9 cellular contexts compared by ENCODE assay signal in genomic region chr13:39684531-39685137, GRCh38. TPM values are rescaled to one million over a fixed set of nuclear protein-coding genes. Genes with fewer than 3 reads are reported as not detected.
DNase-seq lines count a peak whose midpoint lies in the region; ATAC-seq and TF ChIP-seq lines count a peak whose summit lies in the region.
"Had no signal": no experiment of that assay in that cellular context is flagged by ENCODE, and none has a peak within 500 bp of the region (broad histone marks: within the 10 kb centered on the region; RNA-seq: fewer than 3 reads in every experiment).

No MANE protein-coding gene starts in this region.

- H3K27me3 ChIP-seq in thoracic aorta (replicated peaks; ENCODE audit: insufficient read depth), result no peaks in the 10 kb centered on the region

- H3K4me3 Mint-ChIP-seq in HFFc6 (no peak overlapping the region), T-helper 17 cell (no peak overlapping the region)
- H3K4me3 Mint-ChIP-seq: dendritic cell treated with granulocyte-macrophage colony-stimulating factor and Interleukin-4, amounts not matched to agents 40 ng/mL and 50 ng/mL, for 4 days had no signal

- peak; percentile 55 for TF ChIP-seq CTCF in C4-2B (conservative IDR thresholded peaks at IDR 0.05)
- peak; percentile 80 for TF ChIP-seq CTCF in HFFc6 (IDR thresholded peaks at IDR 0.05)
- peak; percentile 34 for TF ChIP-seq CTCF in thoracic aorta (IDR thresholded peaks at IDR 0.05)

- no peaks in the 10 kb centered on the region for H3K9me3 Mint-ChIP-seq in HFFc6

- H3K27ac Mint-ChIP-seq in HFFc6 (no peak overlapping the region), T-helper 17 cell (no peak overlapping the region)
- H3K27ac Mint-ChIP-seq: dendritic cell treated with granulocyte-macrophage colony-stimulating factor and Interleukin-4, amounts not matched to agents 40 ng/mL and 50 ng/mL, for 4 days had no signal

- no peak for ATAC-seq in thoracic aorta (ENCODE audit: insufficient number of reproducible peaks, low FRiP score, low read depth)
- ATAC-seq in T-helper 17 cell, result no peak
- no peak for ATAC-seq in HG02981 (IDR thresholded peaks at IDR 0.05; ENCODE audit: unreplicated experiment)

- H3K4me1 Mint-ChIP-seq in HFFc6 (ENCODE audit: low read depth) (peaks cover 15% of the 10 kb centered on the region), T-helper 17 cell (peaks cover 9% of the 10 kb centered on the region)

- H3K27me3 Mint-ChIP-seq in HFFc6 (ENCODE audit: insufficient read depth) (peaks cover 2% of the 10 kb centered on the region; the same call in 1 of the 2 replicates), T-helper 17 cell (no peaks in the 10 kb centered on the region)
- H3K27me3 Mint-ChIP-seq: dendritic cell treated with granulocyte-macrophage colony-stimulating factor and Interleukin-4, amounts not matched to agents 40 ng/mL and 50 ng/mL, for 4 days had no signal

- H3K9me3 ChIP-seq in thoracic aorta, result no peaks in the 10 kb centered on the region
- H3K9me3 ChIP-seq in T-helper 17 cell (ENCODE audit: control insufficient read depth, low read length, poor library complexity, severe bottlenecking), result no peaks in the 10 kb centered on the region

- no peak overlapping the region for H3K4me3 ChIP-seq in thoracic aorta

- H3K27ac ChIP-seq in C4-2B, result no peak overlapping the region
- H3K27ac ChIP-seq in thoracic aorta, result no peak overlapping the region

- no peaks in the 10 kb centered on the region for H3K4me1 ChIP-seq in thoracic aorta (ENCODE audit: control insufficient read depth in 1 of 2, low read depth in 2 of 2)

- DNase-seq in HFFc6 (peak; percentile 39), SK-MEL-5 (ENCODE audit: low read depth, low spot score) (peak; percentile 71), germinal center (ENCODE audit: low spot score) (peak; percentile 31), thoracic aorta (ENCODE audit: low spot score) (no peak), T-helper 17 cell (no peak), NK-92 (lab: John Stamatoyannopoulos, UW; ENCODE audit: unreplicated experiment) (no peak)

- in situ Hi-C loops in SK-MEL-5 (cut with HindIII; ENCODE audit: low pct_unique_long_range_greater_than_20kb, low sequenced_read_pairs), result no loop called here

- H3K36me3 ChIP-seq in thoracic aorta, result peaks cover 27% of the 10 kb centered on the region

- H3K36me3 Mint-ChIP-seq in HFFc6 (ENCODE audit: low read depth) (peaks cover 17% of the 10 kb centered on the region), T-helper 17 cell (ENCODE audit: low read depth) (peaks cover 12% of the 10 kb centered on the region)

RNA-seq across cellular contexts. Expression of gene COG6, which starts 29.2 kb away (rescaled TPM):
- 10 to 100 TPM; 43.1 to 56.0 (median 47.2) TPM for total RNA-seq in HFFc6 (2021; fragmentation: NEBNext Ultra II Directional; extraction: Animal tissue kit (Norgen Biotek cat#: 25700))
- total RNA-seq in SK-MEL-5 (2014; rRNA removed; shearing (Covaris generic)), result 21.4 and 24.4 TPM in 2 replicates
- 15.2 and 23.3 TPM in 2 replicates for polyA plus RNA-seq in SK-MEL-5 (2015; cell fraction: cytosol; rRNA removed)
- polyA plus RNA-seq in SK-MEL-5 (2015; cell fraction: nucleus; rRNA removed), result 26.2 and 55.2 TPM in 2 replicates
- total RNA-seq in thoracic aorta (10 to 100 TPM; 28.9 to 42.4 TPM), T-helper 17 cell (10 to 100 TPM; 20.2 to 25.7 TPM)

Comparison
In these comparisons a context has a peak if more than half of its experiments do, and no peak if none do; other contexts are left out.
1. DNase-seq: peak in HFFc6 (single experiment), SK-MEL-5 (single experiment) and germinal center (single experiment); none in thoracic aorta (single experiment), T-helper 17 cell (0 of 3) and NK-92 (single experiment).
2. Peak in every context shown above with its lines, with median percentiles within 50 percentile points of each other: CTCF ChIP-seq.